Comparison of ENCODE assay signal across 15 cellular contexts in genomic region chr12:6354539-6355393, GRCh38. TPM values are rescaled to one million over a fixed set of nuclear protein-coding genes. Genes with fewer than 3 reads are reported as not detected.
A peak's percentile ranks its signal among the peaks of the same experiment; 100 is the strongest.
DNase-seq lines count a peak whose midpoint lies in the region; ATAC-seq, FAIRE-seq and TF ChIP-seq lines count a peak whose summit lies in the region.
"Had no signal": no experiment of that assay in that cellular context is flagged by ENCODE, and none has a peak within 500 bp of the region (broad histone marks: within the 10 kb centered on the region; RNA-seq: fewer than 3 reads in every experiment).

No MANE protein-coding gene starts in this region.

- H3K56ac ChIP-seq in H1 (replicated peaks; ENCODE audit: insufficient read length, low read depth, low read length), result no peak overlapping the region

- no peaks in the 10 kb centered on the region for H3K79me1 ChIP-seq in H1 (ENCODE audit: low read depth, low read length)

- TF ChIP-seq CTCF in 22Rv1 (IDR thresholded peaks at IDR 0.05), result no peak
- peak in 1 of 2 experiments; percentile 29; a peak in 2 of 4 replicates for TF ChIP-seq CTCF in GM23338 (conservative IDR thresholded peaks at IDR 0.05; ENCODE audit: low read depth in 2 of 2)
- peak in 2 of 3 experiments; percentile 26 to 37; a peak in 2 of 4 replicates for TF ChIP-seq CTCF in H1 (IDR thresholded peaks at IDR 0.05; ENCODE audit: control extremely low read depth in 1 of 3, insufficient read depth in 1 of 3, low read depth in 1 of 3, low read length in 3 of 3)
- no peak for TF ChIP-seq CTCF in neural progenitor cell (IDR thresholded peaks at IDR 0.05)
- no peak for TF ChIP-seq CTCF in Calu3 (IDR thresholded peaks at IDR 0.05; ENCODE audit: unreplicated experiment)
- no peak for TF ChIP-seq CTCF in GM10266 (IDR thresholded peaks at IDR 0.05; ENCODE audit: control insufficient read depth, insufficient read depth, low read depth, missing control alignments)

- no peaks in the 10 kb centered on the region for H3K23me2 ChIP-seq in H1 (ENCODE audit: low read depth, low read length)

- H3K4me1 Mint-ChIP-seq in GM23338, result peaks cover 20% of the 10 kb centered on the region
- H3K4me1 Mint-ChIP-seq in neural progenitor cell, result peaks cover 2% of the 10 kb centered on the region
- peaks cover 19% of the 10 kb centered on the region for H3K4me1 Mint-ChIP-seq in Calu3 (ENCODE audit: low read depth, unreplicated experiment)

- H3K14ac ChIP-seq in H1 (ENCODE audit: insufficient read length), result no peak overlapping the region

- H3K4ac ChIP-seq in H1 (replicated peaks; ENCODE audit: insufficient read length, low read depth, low read length), result peak overlapping the region; percentile 11

- FAIRE-seq in H1 (lab: Jason Lieb, UNC), result no peak

- CTCF ChIA-PET in H1 (lab: Charles Lee; ENCODE audit: partially characterized antibody) (interaction anchor here (0.7 to 4.9 kb wide), 22 partner anchors 8 to 111 kb away, joined by 3 to 74 read pairs (median 8); partner anchors contain the start of genes LTBR, SCNN1A and TNFRSF1A), Calu3 (lab: Charles Lee) (interaction anchor here (0.8 to 1.7 kb wide), 3 partner anchors 9 to 22 kb away, joined by 3 to 9 read pairs (median 4); no protein-coding TSS in a partner anchor)

- H3K36me3 Mint-ChIP-seq in GM23338 (ENCODE audit: low read depth), result peaks cover 70% of the 10 kb centered on the region
- H3K36me3 Mint-ChIP-seq in neural progenitor cell, result no peaks in the 10 kb centered on the region
- peaks cover 21% of the 10 kb centered on the region for H3K36me3 Mint-ChIP-seq in Calu3 (ENCODE audit: insufficient read depth, unreplicated experiment)
- H3K36me3 Mint-ChIP-seq: CD4-positive, alpha-beta memory T cell had no signal

- DNase-seq in GM23338 (ENCODE audit: low spot score), result no peak
- no peak for DNase-seq in H1 (ENCODE audit: low read depth in 1 of 2, low spot score in 2 of 2)
- no peak for DNase-seq in neural progenitor cell (ENCODE audit: low spot score)
- no peak for DNase-seq in Calu3
- DNase-seq in NCI-H146 (lab: John Stamatoyannopoulos, UW), result no peak
- no peak for DNase-seq in GM10266 (ENCODE audit: extremely low spot score)
- DNase-seq: CD4-positive, alpha-beta memory T cell; HFFc6; MM.1S; NCI-H1092 treated with DMSO at 0.1 percent for 48 hours; NCI-H1694; NCI-H510A treated with DMSO at 0.1 percent for 48 hours; PC-9 had no signal

- no peaks in the 10 kb centered on the region for H3K9me2 ChIP-seq in GM23338 (ENCODE audit: insufficient read depth)

- H4K91ac ChIP-seq in H1 (replicated peaks; ENCODE audit: insufficient read length, low read length), result no peak overlapping the region

- 93% methylated on average over 10 of the region's 10 CpGs; no CpG with 5 or more reads in 1 of the 2 experiments for WGBS in H1 (ENCODE audit: extremely low coverage in 1 of 2, insufficient coverage in 1 of 2, insufficient read length in 1 of 2, insufficient replicate concordance in 2 of 2, low coverage in 1 of 2, low lambda C conversion rate in 2 of 2, missing lambda C conversion rate in 1 of 2), 2 experiments

- H2BK20ac ChIP-seq in H1 (ENCODE audit: low read length), result no peak overlapping the region

- H3K36me3 ChIP-seq in GM23338 (ENCODE audit: insufficient read depth) (peaks cover 8% of the 10 kb centered on the region), H1 (ENCODE audit: control insufficient read depth in 2 of 4, insufficient read depth in 4 of 4, low read length in 3 of 4) (peaks cover 2 to 42% (median 11%) of the 10 kb centered on the region in 4 experiments; a peak in 7 of 8 replicates), neural progenitor cell (no peaks in the 10 kb centered on the region)
- H3K36me3 ChIP-seq: SJSA1 had no signal

- no peak overlapping the region for H4K5ac ChIP-seq in H1 (ENCODE audit: insufficient read length, low read depth, low read length)

- 0 out of 2 replicates have a peak overlapping the region, but pooled peaks have one; percentile 3 for H3K27ac ChIP-seq in 22Rv1
- no peak overlapping the region for H3K27ac ChIP-seq in GM23338 (ENCODE audit: low read depth)
- no peak overlapping the region for H3K27ac ChIP-seq in H1 (ENCODE audit: low read depth, low read length)
- no peak overlapping the region for H3K27ac ChIP-seq in neural progenitor cell
- H3K27ac ChIP-seq: PC-9, SJSA1 had no signal

- no peaks in the 10 kb centered on the region for H3K9me3 Mint-ChIP-seq in GM23338
- no peaks in the 10 kb centered on the region for H3K9me3 Mint-ChIP-seq in neural progenitor cell
- no peaks in the 10 kb centered on the region for H3K9me3 Mint-ChIP-seq in Calu3 (ENCODE audit: low read depth, unreplicated experiment)
- H3K9me3 Mint-ChIP-seq: HFFc6 had no signal

- H3K4me2 ChIP-seq in GM23338 (no peak overlapping the region), H1 (ENCODE audit: insufficient read depth in 1 of 2, low read depth in 2 of 2, low read length in 2 of 2) (no peak overlapping the region), neural progenitor cell (no peak overlapping the region)
- H3K4me2 ChIP-seq: PC-9 had no signal

- no peak for TF ChIP-seq EP300 in H1 (IDR thresholded peaks at IDR 0.05; ENCODE audit: borderline replicate concordance in 1 of 2, low read depth in 2 of 2, low read length in 2 of 2)

- 0 out of 2 replicates have a peak overlapping the region, but pooled peaks have one; percentile 53 for H2AK5ac ChIP-seq in H1 (ENCODE audit: low read depth, low read length)

- H3K27ac Mint-ChIP-seq in GM23338 (peak overlapping the region; percentile 36; the same call in 1 of the 2 replicates), neural progenitor cell (peak overlapping the region; percentile 66), Calu3 (ENCODE audit: unreplicated experiment) (no peak overlapping the region)
- H3K27ac Mint-ChIP-seq: HFFc6 had no signal

- no peak overlapping the region for H3K23ac ChIP-seq in H1 (ENCODE audit: insufficient read length)

- no peak overlapping the region for H3K9ac ChIP-seq in H1 (replicated peaks in 1 of 4; ENCODE audit: extremely low read depth in 1 of 4, low read depth in 3 of 4, low read length in 3 of 4)
- H3K9ac ChIP-seq in neural progenitor cell, result no peak overlapping the region

- H3K4me3 Mint-ChIP-seq in GM23338 (no peak overlapping the region), neural progenitor cell (no peak overlapping the region), Calu3 (ENCODE audit: low read depth, unreplicated experiment) (no peak overlapping the region)
- H3K4me3 Mint-ChIP-seq: CD4-positive, alpha-beta memory T cell; HFFc6 had no signal

- no peak overlapping the region for H2BK120ac ChIP-seq in H1 (replicated peaks; ENCODE audit: low read depth, low read length)

- ATAC-seq in GM23338, result peak; percentile 53

- POLR2A ChIA-PET in H1 (lab: Charles Lee; ENCODE audit: partially characterized antibody), result interaction anchor here (0.7 to 10.6 kb wide), 16 partner anchors 11 to 116 kb away, joined by 3 to 141 read pairs (median 4); partner anchors contain the start of genes SCNN1A, TNFRSF1A and VAMP1

- H3K79me2 ChIP-seq in GM23338 (replicated peaks; ENCODE audit: insufficient read depth) (no peaks in the 10 kb centered on the region), H1 (ENCODE audit: control insufficient read depth in 1 of 2, insufficient read depth in 2 of 2, low read length in 2 of 2) (no peaks in the 10 kb centered on the region), neural progenitor cell (ENCODE audit: low read depth) (no peaks in the 10 kb centered on the region)

- no peaks in the 10 kb centered on the region for H3K27me3 ChIP-seq in GM23338 (ENCODE audit: insufficient read depth)
- no peaks in the 10 kb centered on the region for H3K27me3 ChIP-seq in H1 (replicated peaks in 1 of 4; ENCODE audit: control insufficient read depth in 3 of 4, extremely low read depth in 1 of 4, insufficient read depth in 3 of 4, low read length in 3 of 4)
- H3K27me3 ChIP-seq in neural progenitor cell, result no peaks in the 10 kb centered on the region
- H3K27me3 ChIP-seq: SJSA1 had no signal

- H3K4me3 ChIP-seq in GM23338 (no peak overlapping the region), H1 (ENCODE audit: extremely low read depth in 1 of 4, insufficient read depth in 2 of 4, low read depth in 3 of 4, low read length in 4 of 4) (no peak overlapping the region), neural progenitor cell (no peak overlapping the region)
- H3K4me3 ChIP-seq: PC-9, SJSA1 had no signal

- H2AFZ ChIP-seq in GM23338, result no peak overlapping the region
- no peak overlapping the region for H2AFZ ChIP-seq in H1 (ENCODE audit: low read length)
- no peak overlapping the region for H2AFZ ChIP-seq in neural progenitor cell (replicated peaks)
- H2AFZ ChIP-seq: PC-9 had no signal

- TF ChIP-seq RAD21 in H1 (IDR thresholded peaks at IDR 0.05 in 1 of 2, conservative IDR thresholded peaks at IDR 0.05 in 1 of 2; ENCODE audit: low read depth in 2 of 2, low read length in 2 of 2), result peak; percentile 20 to 32; a peak in 2 of 4 replicates

- 0 out of 2 replicates have a peak overlapping the region, but pooled peaks have one; percentile 9 for H2BK12ac ChIP-seq in H1 (ENCODE audit: low read depth, low read length)

- TF ChIP-seq POLR2A in H1 (IDR thresholded peaks at IDR 0.05; ENCODE audit: control extremely low read depth in 1 of 2, low read depth in 2 of 2, low read length in 2 of 2), result no peak

- H3K4me1 ChIP-seq in GM23338 (ENCODE audit: insufficient read depth) (peaks cover 7% of the 10 kb centered on the region; the same call in 1 of the 2 replicates), H1 (replicated peaks in 1 of 4; ENCODE audit: control insufficient read depth in 3 of 4, insufficient read depth in 4 of 4, low read length in 3 of 4) (peaks cover 0 to 9% (median 0%) of the 10 kb centered on the region in 4 experiments; a peak in 4 of 7 replicates), neural progenitor cell (no peaks in the 10 kb centered on the region)
- H3K4me1 ChIP-seq: SJSA1 had no signal

- H3K27me3 Mint-ChIP-seq in GM23338 (ENCODE audit: insufficient read depth, low read depth, poor library complexity) (peaks cover 12% of the 10 kb centered on the region), neural progenitor cell (ENCODE audit: insufficient read depth, low read depth) (peaks cover 8% of the 10 kb centered on the region), Calu3 (ENCODE audit: unreplicated experiment) (no peaks in the 10 kb centered on the region)

- H3K9me3 ChIP-seq in H1 (ENCODE audit: insufficient read depth in 2 of 2, low read depth in 1 of 2, low read length in 1 of 2) (no peaks in the 10 kb centered on the region), neural progenitor cell (ENCODE audit: low read depth) (no peaks in the 10 kb centered on the region)
- H3K9me3 ChIP-seq: SJSA1 had no signal

- H2BK15ac ChIP-seq in H1 (ENCODE audit: low read length), result no peak overlapping the region

- no peak overlapping the region for H3K18ac ChIP-seq in H1 (ENCODE audit: extremely low read depth, low read length)

- no TSS peak for BruUV-seq in Calu3 (replicated peaks; lab: Mats Ljungman, UMichigan)

- intact Hi-C loops in Calu3 (cut with micrococcal nuclease; ENCODE audit: unreplicated experiment), result no loop called here

- peak overlapping the region; percentile 73 for H2BK5ac ChIP-seq in H1 (ENCODE audit: low read depth, low read length)

- peak overlapping the region; percentile 75; the same call in 1 of the 2 replicates for H4K8ac ChIP-seq in H1 (ENCODE audit: extremely low read depth, insufficient read depth, low read length)

- H3F3A ChIP-seq in GM23338 (replicated peaks; ENCODE audit: low read depth) (peaks cover 11% of the 10 kb centered on the region; the same call in 1 of the 2 replicates), neural progenitor cell (ENCODE audit: low read depth) (no peaks in the 10 kb centered on the region)

- H4K20me1 ChIP-seq in GM23338 (replicated peaks; ENCODE audit: insufficient read depth) (no peaks in the 10 kb centered on the region; the same call in 1 of the 2 replicates), H1 (replicated peaks in 1 of 2; ENCODE audit: control insufficient read depth in 1 of 2, insufficient read depth in 2 of 2, low read length in 2 of 2) (peaks cover 0 to 2% of the 10 kb centered on the region in 2 experiments), neural progenitor cell (ENCODE audit: low read depth) (no peaks in the 10 kb centered on the region)

RNA-seq across cellular contexts. Expression of gene TNFRSF1A, which starts 12.9 kb away (rescaled TPM):
- total RNA-seq in GM23338 (2014; rRNA removed; shearing (Covaris generic)), result 36.7 and 43.4 TPM in 2 replicates
- polyA plus RNA-seq in GM23338 (2016; fragmentation: Nextera tagmentation; extraction: Ambion mirVana) (24.3 and 28.5 TPM in 2 replicates), H1 (2011; rRNA removed) (28.7 and 48.7 TPM in 2 replicates)
- 42.1 and 45.8 TPM in 2 replicates for total RNA-seq in H1 (2021; fragmentation: NEBNext Ultra II Directional; extraction: Animal tissue kit (Norgen Biotek cat#: 25700))
- 29.1 TPM for polyA plus RNA-seq in H1 (2011; cell fraction: cytosol; rRNA removed)
- 46.5 TPM for polyA plus RNA-seq in H1 (2011; cell fraction: nucleus; rRNA removed)
- 40.7 to 46.5 TPM (median 44.7 TPM) in 4 replicates for polyA plus RNA-seq in H1 (2012, experiment 1 of 2)
- polyA plus RNA-seq in H1 (2012, experiment 2 of 2), result 56.1 TPM
- polyA plus RNA-seq in H1 (2013, experiment 1 of 2), result 75.2 TPM
- polyA plus RNA-seq in H1 (2013, experiment 2 of 2), result 89.3 TPM
- 33.4 and 50.9 TPM in 2 replicates for polyA minus RNA-seq in H1 (2011; rRNA and poly(A)+ RNA removed)
- polyA minus RNA-seq in H1 (2011; cell fraction: cytosol; rRNA and poly(A)+ RNA removed), result 28.5 TPM
- polyA minus RNA-seq in H1 (2011; cell fraction: nucleus; rRNA and poly(A)+ RNA removed), result 29.2 TPM
- total RNA-seq in neural progenitor cell (ENCODE audit: low replicate concordance) (21.8 and 24.7 TPM in 2 replicates), Calu3 (2022) (76.7 and 79.3 TPM in 2 replicates)

RNA-seq across cellular contexts. Expression of gene SCNN1A, which starts 20.6 kb away (rescaled TPM):
- total RNA-seq in GM23338 (2014; rRNA removed; shearing (Covaris generic)), result 125 and 134 TPM in 2 replicates
- 34.0 and 37.1 TPM in 2 replicates for polyA plus RNA-seq in GM23338 (2016; fragmentation: Nextera tagmentation; extraction: Ambion mirVana)
- total RNA-seq in H1 (2021; fragmentation: NEBNext Ultra II Directional; extraction: Animal tissue kit (Norgen Biotek cat#: 25700)), result 85.5 and 89.0 TPM in 2 replicates
- 156 and 192 TPM in 2 replicates for polyA plus RNA-seq in H1 (2011; rRNA removed)
- 97.5 TPM for polyA plus RNA-seq in H1 (2011; cell fraction: cytosol; rRNA removed)
- 220 TPM for polyA plus RNA-seq in H1 (2011; cell fraction: nucleus; rRNA removed)
- 83.5 to 112 TPM (median 108 TPM) in 4 replicates for polyA plus RNA-seq in H1 (2012, experiment 1 of 2)
- 95.0 TPM for polyA plus RNA-seq in H1 (2012, experiment 2 of 2)
- 112 TPM for polyA plus RNA-seq in H1 (2013, experiment 1 of 2)
- polyA plus RNA-seq in H1 (2013, experiment 2 of 2), result 115 TPM
- 117 and 161 TPM in 2 replicates for polyA minus RNA-seq in H1 (2011; rRNA and poly(A)+ RNA removed)
- 49.3 TPM for polyA minus RNA-seq in H1 (2011; cell fraction: cytosol; rRNA and poly(A)+ RNA removed)
- polyA minus RNA-seq in H1 (2011; cell fraction: nucleus; rRNA and poly(A)+ RNA removed), result 76.1 TPM
- total RNA-seq in neural progenitor cell (ENCODE audit: low replicate concordance), result 1.2 and 5.0 TPM in 2 replicates
- total RNA-seq in Calu3 (2022), result 36.5 and 53.5 TPM in 2 replicates

RNA-seq across cellular contexts. Expression of gene LTBR, which starts 29.2 kb away (rescaled TPM):
- 6.8 and 7.1 TPM in 2 replicates for total RNA-seq in GM23338 (2014; rRNA removed; shearing (Covaris generic))
- polyA plus RNA-seq in GM23338 (2016; fragmentation: Nextera tagmentation; extraction: Ambion mirVana), result 6.1 and 10.5 TPM in 2 replicates
- total RNA-seq in H1 (2021; fragmentation: NEBNext Ultra II Directional; extraction: Animal tissue kit (Norgen Biotek cat#: 25700)), result 6.3 and 6.7 TPM in 2 replicates
- 5.1 and 9.2 TPM in 2 replicates for polyA plus RNA-seq in H1 (2011; rRNA removed)
- polyA plus RNA-seq in H1 (2011; cell fraction: cytosol; rRNA removed), result 4.2 TPM
- polyA plus RNA-seq in H1 (2011; cell fraction: nucleus; rRNA removed), result 7.9 TPM
- polyA plus RNA-seq in H1 (2012, experiment 1 of 2), result 27.4 to 39.4 TPM (median 31.7 TPM) in 4 replicates
- 11.0 TPM for polyA plus RNA-seq in H1 (2012, experiment 2 of 2)
- polyA plus RNA-seq in H1 (2013, experiment 1 of 2), result 11.7 TPM
- 13.4 TPM for polyA plus RNA-seq in H1 (2013, experiment 2 of 2)
- 2.2 and 3.2 TPM in 2 replicates for polyA minus RNA-seq in H1 (2011; rRNA and poly(A)+ RNA removed)
- polyA minus RNA-seq in H1 (2011; cell fraction: cytosol; rRNA and poly(A)+ RNA removed), result 3.6 TPM
- polyA minus RNA-seq in H1 (2011; cell fraction: nucleus; rRNA and poly(A)+ RNA removed), result 7.4 TPM
- total RNA-seq in neural progenitor cell (ENCODE audit: low replicate concordance), result 0.25 TPM in 1 of 2 replicates, not detected in the other
- total RNA-seq in Calu3 (2022), result 165 and 167 TPM in 2 replicates
- polyA plus RNA-seq: CD4-positive, alpha-beta memory T cell had no signal

RNA-seq across cellular contexts. Expression of gene PLEKHG6, which starts 44.3 kb away (rescaled TPM):
- total RNA-seq in GM23338 (2014; rRNA removed; shearing (Covaris generic)), result 21.3 and 174 TPM in 2 replicates
- polyA plus RNA-seq in GM23338 (2016; fragmentation: Nextera tagmentation; extraction: Ambion mirVana) (15.7 and 18.0 TPM in 2 replicates), H1 (2011; rRNA removed) (23.1 and 38.1 TPM in 2 replicates)
- total RNA-seq in H1 (2021; fragmentation: NEBNext Ultra II Directional; extraction: Animal tissue kit (Norgen Biotek cat#: 25700)), result 25.5 and 32.5 TPM in 2 replicates
- 30.4 TPM for polyA plus RNA-seq in H1 (2011; cell fraction: cytosol; rRNA removed)
- 49.3 TPM for polyA plus RNA-seq in H1 (2011; cell fraction: nucleus; rRNA removed)
- polyA plus RNA-seq in H1 (2012, experiment 1 of 2), result 22.6 to 29.6 TPM (median 26.3 TPM) in 4 replicates
- 28.8 TPM for polyA plus RNA-seq in H1 (2012, experiment 2 of 2)
- 18.8 TPM for polyA plus RNA-seq in H1 (2013, experiment 1 of 2)
- polyA plus RNA-seq in H1 (2013, experiment 2 of 2), result 18.5 TPM
- 22.1 and 28.7 TPM in 2 replicates for polyA minus RNA-seq in H1 (2011; rRNA and poly(A)+ RNA removed)
- polyA minus RNA-seq in H1 (2011; cell fraction: cytosol; rRNA and poly(A)+ RNA removed), result 17.8 TPM
- polyA minus RNA-seq in H1 (2011; cell fraction: nucleus; rRNA and poly(A)+ RNA removed), result 17.7 TPM
- total RNA-seq in neural progenitor cell (ENCODE audit: low replicate concordance) (0.86 and 1.7 TPM in 2 replicates), Calu3 (2022) (25.1 and 32.3 TPM in 2 replicates)
- total RNA-seq: CD4-positive, alpha-beta memory T cell; HFFc6 had no signal

Comparison
In these comparisons a context has a peak if more than half of its experiments do, and no peak if none do; other contexts are left out.
1. CTCF ChIP-seq: peak in H1 (2 of 3); none in 22Rv1 (single experiment), neural progenitor cell (single experiment), Calu3 (single experiment) and GM10266 (single experiment).
2. RNA of gene LTBR, which starts 29.2 kb away (total RNA-seq): 165 to 167 TPM in Calu3; 6.8 to 7.1 TPM in GM23338, 6.3 to 6.7 TPM in H1 and 0.25 TPM in neural progenitor cell; every median in the first group is over 10 times any median in the second.